6 cellular contexts compared by ENCODE assay signal in the genomic region with DNA sequence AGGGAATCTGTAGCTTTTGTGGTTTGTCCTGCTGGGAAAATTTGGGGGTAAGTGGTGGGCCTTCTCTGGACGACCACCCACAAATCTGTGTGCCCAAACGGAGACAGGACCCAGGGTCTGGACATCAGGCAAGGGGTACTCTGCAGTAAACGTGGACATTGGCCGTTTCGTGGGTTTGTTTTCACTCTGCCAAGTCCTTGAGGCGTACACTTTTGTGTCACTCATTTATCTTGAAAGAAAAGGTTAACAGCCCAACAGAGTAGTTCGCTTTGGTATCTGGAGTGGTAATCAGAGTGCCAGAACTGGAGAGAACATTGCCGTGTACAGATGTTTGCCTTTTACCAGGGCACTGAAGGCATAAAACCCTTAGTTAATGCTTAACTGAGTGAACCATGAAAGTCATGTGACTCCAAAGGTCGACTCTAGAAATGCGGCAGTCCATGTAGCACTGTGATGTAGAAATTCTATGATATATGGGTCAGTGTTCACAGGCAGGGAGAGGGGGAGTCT. TPM values are rescaled to one million over a fixed set of nuclear protein-coding genes. Genes with fewer than 3 reads are reported as not detected.
DNase-seq lines count a peak whose midpoint lies in the region; ATAC-seq and TF ChIP-seq lines count a peak whose summit lies in the region.

No MANE protein-coding gene starts in this region.

- H3K9me3 Mint-ChIP-seq in CD4-positive, CD25-positive, alpha-beta regulatory T cell: no peaks in the 10 kb centered on the region

- TF ChIP-seq CTCF in prostate gland (IDR thresholded peaks at IDR 0.05): no peak

- no peaks in the 10 kb centered on the region for H3K27me3 ChIP-seq in CD4-positive, CD25-positive, alpha-beta regulatory T cell (ENCODE audit: control insufficient read depth, insufficient read depth, low read length)
- no peaks in the 10 kb centered on the region for H3K27me3 ChIP-seq in effector memory CD4-positive, alpha-beta T cell (replicated peaks; ENCODE audit: control insufficient read depth, insufficient read depth, low read length, poor library complexity, severe bottlenecking)
- H3K27me3 ChIP-seq in prostate gland (replicated peaks; ENCODE audit: insufficient read depth): no peaks in the 10 kb centered on the region

- H3K27ac Mint-ChIP-seq in CD4-positive, CD25-positive, alpha-beta regulatory T cell: peak overlapping the region; percentile 73 to 97 (median 94)

- peaks cover 54% of the 10 kb centered on the region for H3K4me1 ChIP-seq in CD4-positive, CD25-positive, alpha-beta regulatory T cell (ENCODE audit: control insufficient read depth, insufficient read depth, low read length, poor library complexity, severe bottlenecking)
- H3K4me1 ChIP-seq in effector memory CD4-positive, alpha-beta T cell (ENCODE audit: control insufficient read depth, insufficient read depth, low read length, poor library complexity, severe bottlenecking): peaks cover 30% of the 10 kb centered on the region
- H3K4me1 ChIP-seq in prostate gland (replicated peaks): peaks cover 21% of the 10 kb centered on the region

- intact Hi-C loops in prostate gland (cut with DNase I): loop anchor here (2.0 kb wide), 1 partner anchor 58 kb away; a partner anchor contains a TSS

- no peaks in the 10 kb centered on the region for H3K9me3 ChIP-seq in CD4-positive, CD25-positive, alpha-beta regulatory T cell (ENCODE audit: control insufficient read depth in 2 of 2, low read length in 2 of 2)
- H3K9me3 ChIP-seq in effector memory CD4-positive, alpha-beta T cell (ENCODE audit: control insufficient read depth, low read length): no peaks in the 10 kb centered on the region
- no peaks in the 10 kb centered on the region for H3K9me3 ChIP-seq in prostate gland

- H3K27ac ChIP-seq in CD4-positive, CD25-positive, alpha-beta regulatory T cell (ENCODE audit: insufficient read depth, low read length, poor library complexity, severe bottlenecking): peak overlapping the region; percentile 87
- H3K27ac ChIP-seq in effector memory CD4-positive, alpha-beta T cell (ENCODE audit: insufficient read depth, low read length, poor library complexity, severe bottlenecking): peak overlapping the region; percentile 95
- H3K27ac ChIP-seq in prostate gland: peak overlapping the region; percentile 93 to 97

- peak overlapping the region; percentile 52 to 96 (median 88) for H3K4me3 Mint-ChIP-seq in CD4-positive, CD25-positive, alpha-beta regulatory T cell

- no peaks in the 10 kb centered on the region for H3K27me3 Mint-ChIP-seq in CD4-positive, CD25-positive, alpha-beta regulatory T cell

- no peaks in the 10 kb centered on the region for H3K36me3 ChIP-seq in CD4-positive, CD25-positive, alpha-beta regulatory T cell (ENCODE audit: control insufficient read depth, insufficient read depth, low read length)
- H3K36me3 ChIP-seq in effector memory CD4-positive, alpha-beta T cell (ENCODE audit: control insufficient read depth, insufficient read depth, low read length): no peaks in the 10 kb centered on the region
- H3K36me3 ChIP-seq in prostate gland: no peaks in the 10 kb centered on the region

- H3K4me1 Mint-ChIP-seq in CD4-positive, CD25-positive, alpha-beta regulatory T cell: peaks cover 28 to 68% (median 39%) of the 10 kb centered on the region in 4 donors

- TF ChIP-seq POLR2A in prostate gland (IDR thresholded peaks at IDR 0.05): no peak

- H3K36me3 Mint-ChIP-seq in CD4-positive, CD25-positive, alpha-beta regulatory T cell: no peaks in the 10 kb centered on the region

- WGBS in prostate gland: 2% methylated on average over 10 of the region's 10 CpGs

- ATAC-seq in CD4-positive, CD25-positive, alpha-beta regulatory T cell (ENCODE audit: low read depth in 2 of 2): no peak
- no peak for ATAC-seq in esophagus mucosa

- peak overlapping the region; percentile 84 for H3K4me3 ChIP-seq in CD4-positive, CD25-positive, alpha-beta regulatory T cell (ENCODE audit: low read depth, low read length)
- peak overlapping the region; percentile 76 for H3K4me3 ChIP-seq in effector memory CD4-positive, alpha-beta T cell (ENCODE audit: insufficient read depth, low read depth, low read length, poor library complexity, severe bottlenecking)
- H3K4me3 ChIP-seq in prostate gland: peak overlapping the region; percentile 78 to 81

- peak in 1 of 3 donors; percentile 46 for DNase-seq in CD4-positive, CD25-positive, alpha-beta regulatory T cell
- DNase-seq in HuH-7.5 (ENCODE audit: low spot score): peak; percentile 82
- DNase-seq in effector memory CD4-positive, alpha-beta T cell: no peak
- no peak for DNase-seq in prostate gland (ENCODE audit: low spot score)
- DNase-seq in dedifferentiated amniotic fluid mesenchymal stem cell (ENCODE audit: extremely low spot score): no peak

RNA-seq across cellular contexts. Expression of a gene that starts 15.4 kb away (rescaled TPM):
- total RNA-seq in CD4-positive, CD25-positive, alpha-beta regulatory T cell: 48.9 TPM
- 10 to 100 TPM; 38.8 to 50.0 (median 43.8) TPM for polyA plus RNA-seq in CD4-positive, CD25-positive, alpha-beta regulatory T cell
- total RNA-seq in prostate gland: 10 to 100 TPM; 48.1 to 99.2 TPM
- total RNA-seq in esophagus mucosa: 24.5 TPM

RNA-seq across cellular contexts. Expression of a gene that starts 15.6 kb away (rescaled TPM):
- total RNA-seq in CD4-positive, CD25-positive, alpha-beta regulatory T cell: 4.7 TPM
- polyA plus RNA-seq in CD4-positive, CD25-positive, alpha-beta regulatory T cell: 1 to 10 TPM; 1.5 to 2.3 (median 1.9) TPM
- total RNA-seq in prostate gland (1 to 10 TPM; 2.1 to 9.5 TPM), esophagus mucosa (1.00 TPM)

RNA-seq across cellular contexts. Expression of a gene that starts 36.4 kb away (rescaled TPM):
- not detected for total RNA-seq in CD4-positive, CD25-positive, alpha-beta regulatory T cell
- not detected for polyA plus RNA-seq in CD4-positive, CD25-positive, alpha-beta regulatory T cell
- total RNA-seq in prostate gland (1 to 10 TPM in 1 of 2 donors, not detected in 1; 1.1 TPM), esophagus mucosa (not detected)

RNA-seq across cellular contexts. Expression of a gene that starts 41.9 kb away (rescaled TPM):
- 11.3 TPM for total RNA-seq in CD4-positive, CD25-positive, alpha-beta regulatory T cell
- 10 to 100 TPM; 20.6 to 35.1 (median 21.3) TPM for polyA plus RNA-seq in CD4-positive, CD25-positive, alpha-beta regulatory T cell
- total RNA-seq in prostate gland (10 to 100 TPM; 17.9 to 35.1 TPM), esophagus mucosa (8.0 TPM)

RNA-seq across cellular contexts. Expression of a gene that starts 57.9 kb away (rescaled TPM):
- 5.4 TPM for total RNA-seq in CD4-positive, CD25-positive, alpha-beta regulatory T cell
- 10 to 100 TPM; 10.5 to 18.4 (median 16.1) TPM for polyA plus RNA-seq in CD4-positive, CD25-positive, alpha-beta regulatory T cell
- total RNA-seq in prostate gland (10 to 100 TPM; 11.2 to 19.8 TPM), esophagus mucosa (4.0 TPM)
